17 cellular contexts compared by ENCODE assay signal in genomic region chr5:16952968-16953671, GRCh38. TPM values are rescaled to one million over a fixed set of nuclear protein-coding genes. Genes with fewer than 3 reads are reported as not detected.
"Had no signal": no experiment of that assay in that cellular context is flagged by ENCODE, and none has a peak within 500 bp of the region (broad histone marks: within the 10 kb centered on the region; RNA-seq: fewer than 3 reads in every experiment).

No MANE protein-coding gene starts in this region.

- H3K27me3 ChIP-seq: cardiac muscle cell, gastrocnemius medialis, transverse colon, vagina had no signal

- H3K4me3 ChIP-seq: cardiac muscle cell, gastrocnemius medialis, psoas muscle, transverse colon, vagina had no signal

- DNase-seq: activated CD4-positive, alpha-beta memory T cell treated with anti-CD3 and anti-CD28 coated beads, Interleukin-2, amount 10 ng/mL, durations not matched to agents 7 days and 5 days; activated CD4-positive, alpha-beta T cell treated with anti-CD3 and anti-CD28 coated beads for 4 hours; activated effector memory CD4-positive, alpha-beta T cell treated with Interleukin-2 at 50 U/mL for 16 hours; activated naive CD4-positive, alpha-beta T cell treated with anti-CD3 and anti-CD28 coated beads, Interleukin-2, amount 50 U/mL, for 16 hours; activated T-cell treated with anti-CD3 and anti-CD28 coated beads, Interleukin-2, amount 50 U/mL, for 24 hours; erythroblast; gastrocnemius medialis; islet precursor cell; left ventricle myocardium superior; psoas muscle; stimulated activated CD4-positive, alpha-beta T cell treated with anti-CD3 and anti-CD28 coated beads, Interleukin-2, amount 100 ng/mL, for 24 hours; stimulated activated naive B cell treated with anti-CD40 and anti-IgM and Interleukin-4, amounts not matched to agents 10 μg/mL and 1 μg/mL and 100 μg/mL, for 72 hours; transverse colon had no signal

- H3K27ac ChIP-seq: cardiac muscle cell, gastrocnemius medialis, psoas muscle, transverse colon, vagina had no signal

- H3K9me3 ChIP-seq: gastrocnemius medialis, psoas muscle, transverse colon, vagina had no signal

- H3K4me1 ChIP-seq: gastrocnemius medialis, psoas muscle, vagina had no signal

- ATAC-seq: gastrocnemius medialis; left ventricle myocardium superior; natural killer cell treated with Interleukin-12 subunit alpha and Interleukin-12 subunit beta and Interleukin-15 and Interleukin-18, amount 100 ng/mL, for 72 hours; psoas muscle; sciatic nerve; stimulated activated naive B cell treated with anti-CD40 and anti-IgM and Interleukin-4, amounts not matched to agents 10 μg/mL and 1 μg/mL and 100 μg/mL, for 72 hours had no signal

- H3K36me3 ChIP-seq: cardiac muscle cell, gastrocnemius medialis, transverse colon, vagina had no signal

RNA-seq across cellular contexts. Expression of gene MYO10, which starts 17.0 kb away (rescaled TPM):
- total RNA-seq: natural killer cell treated with Interleukin-12 subunit alpha and Interleukin-12 subunit beta and Interleukin-15 and Interleukin-18, amount 100 ng/mL, for 72 hours had no signal
